Comparison of ENCODE assay signal across 8 cellular contexts in genomic region chr4:1693131-1693896, GRCh38. TPM values are rescaled to one million over a fixed set of nuclear protein-coding genes. Genes with fewer than 3 reads are reported as not detected.
A peak's percentile ranks its signal among the peaks of the same experiment; 100 is the strongest.
DNase-seq lines count a peak whose midpoint lies in the region; ATAC-seq and TF ChIP-seq lines count a peak whose summit lies in the region.

No MANE protein-coding gene starts in this region.

- intact Hi-C loops in left cardiac atrium (cut with DNase I): loop anchor here (1.0 to 5.0 kb wide), 2 partner anchors 34 to 36 kb away; no protein-coding TSS in a partner anchor
- intact Hi-C loops in sigmoid colon (cut with DNase I): loop anchor here (1.0 kb wide), 1 partner anchor 33 kb away; no protein-coding TSS in a partner anchor

- peaks cover 31% of the 10 kb centered on the region for H3K36me3 Mint-ChIP-seq in activated naive CD8-positive, alpha-beta T cell treated with anti-CD3 and anti-CD28 coated beads, Interleukin-2, amount 10 ng/mL, durations not matched to agents 7 days and 5 days

- H3K9me3 ChIP-seq in sigmoid colon: no peaks in the 10 kb centered on the region

- no peaks in the 10 kb centered on the region for H3K9me3 Mint-ChIP-seq in activated naive CD8-positive, alpha-beta T cell treated with anti-CD3 and anti-CD28 coated beads, Interleukin-2, amount 10 ng/mL, durations not matched to agents 7 days and 5 days

- no peaks in the 10 kb centered on the region for H3K4me1 ChIP-seq in sigmoid colon

- peak; percentile 65 for DNase-seq in COR-L47 (lab: John Stamatoyannopoulos, UW)
- DNase-seq in NB4 (ENCODE audit: low read depth): peak; percentile 89
- peak; percentile 34 to 74 for DNase-seq in SW 1271 (lab: John Stamatoyannopoulos, UW)
- DNase-seq in activated naive CD8-positive, alpha-beta T cell treated with anti-CD3 and anti-CD28 coated beads, Interleukin-2, amount 10 ng/mL, durations not matched to agents 7 days and 5 days: peak; percentile 78
- peak; percentile 68 for DNase-seq in left cardiac atrium
- DNase-seq in sigmoid colon: peak; percentile 88

- peaks cover 0 to 79% (median 48%) of the 10 kb centered on the region in 4 donors for H3K36me3 ChIP-seq in sigmoid colon

- H3K27me3 ChIP-seq in sigmoid colon: no peaks in the 10 kb centered on the region

- no peak for TF ChIP-seq EP300 in sigmoid colon (IDR thresholded peaks at IDR 0.05)

- 38 to 48% methylated on average over 7 of the region's 7 CpGs for WGBS in sigmoid colon, 2 donors

- H3K27ac Mint-ChIP-seq in activated naive CD8-positive, alpha-beta T cell treated with anti-CD3 and anti-CD28 coated beads, Interleukin-2, amount 10 ng/mL, durations not matched to agents 7 days and 5 days: peak overlapping the region; percentile 49

- H3K4me1 Mint-ChIP-seq in activated naive CD8-positive, alpha-beta T cell treated with anti-CD3 and anti-CD28 coated beads, Interleukin-2, amount 10 ng/mL, durations not matched to agents 7 days and 5 days: peaks cover 3% of the 10 kb centered on the region

- TF ChIP-seq POLR2A in NB4 (IDR thresholded peaks at IDR 0.05; ENCODE audit: extremely low read depth, insufficient read length): no peak
- TF ChIP-seq POLR2A in sigmoid colon (IDR thresholded peaks at IDR 0.05): no peak

- H3K4me3 ChIP-seq in NB4 (ENCODE audit: low read depth, low read length): no peak overlapping the region
- no peak overlapping the region for H3K4me3 ChIP-seq in sigmoid colon

- H3K4me3 Mint-ChIP-seq in activated naive CD8-positive, alpha-beta T cell treated with anti-CD3 and anti-CD28 coated beads, Interleukin-2, amount 10 ng/mL, durations not matched to agents 7 days and 5 days: no peak overlapping the region

- ATAC-seq in GM21825 (IDR thresholded peaks at IDR 0.05; ENCODE audit: unreplicated experiment) (peak; percentile 70), left cardiac atrium (peak; percentile 86 to 88), GM21576 (IDR thresholded peaks at IDR 0.05; ENCODE audit: unreplicated experiment) (no peak)
- ATAC-seq in activated naive CD8-positive, alpha-beta T cell treated with anti-CD3 and anti-CD28 coated beads, Interleukin-2, amount 10 ng/mL, durations not matched to agents 7 days and 5 days (ENCODE audit: low read depth): peak; percentile 93

- TF ChIP-seq CTCF in NB4 (IDR thresholded peaks at IDR 0.05; ENCODE audit: low read depth, low read length): peak; percentile 100
- TF ChIP-seq CTCF in sigmoid colon (IDR thresholded peaks at IDR 0.05): peak; percentile 62 to 94 (median 84)

- POLR2A ChIA-PET in activated naive CD8-positive, alpha-beta T cell treated with anti-CD3 and anti-CD28 coated beads, Interleukin-2, amount 10 ng/mL, durations not matched to agents 7 days and 5 days (lab: Charles Lee): interaction anchor here (1.0 to 3.5 kb wide), 5 partner anchors 16 to 36 kb away, joined by 7 to 49 read pairs (median 14); partner anchors contain the start of genes SLBP, TACC3 and TMEM129

- no peaks in the 10 kb centered on the region for H3K27me3 Mint-ChIP-seq in activated naive CD8-positive, alpha-beta T cell treated with anti-CD3 and anti-CD28 coated beads, Interleukin-2, amount 10 ng/mL, durations not matched to agents 7 days and 5 days

- no peak overlapping the region for H3K27ac ChIP-seq in sigmoid colon

RNA-seq across cellular contexts. Expression of gene FAM53A, which starts 9.2 kb away (rescaled TPM):
- total RNA-seq in activated naive CD8-positive, alpha-beta T cell treated with anti-CD3 and anti-CD28 coated beads, Interleukin-2, amount 10 ng/mL, durations not matched to agents 7 days and 5 days: under 1 TPM; 0.54 to 0.97 TPM
- total RNA-seq in left cardiac atrium: 1 to 10 TPM; 1.3 to 1.6 TPM
- 1 to 10 TPM in 3 of 4 donors, under 1 TPM in 1; 0.82 to 4.1 (median 1.7) TPM for total RNA-seq in sigmoid colon
- polyA plus RNA-seq in sigmoid colon: 1 to 10 TPM in 2 of 3 donors, under 1 TPM in 1; 0.23 to 1.8 (median 1.4) TPM

RNA-seq across cellular contexts. Expression of gene SLBP, which starts 18.8 kb away (rescaled TPM):
- 100 to 1,000 TPM in 1 of 2 experiments, 10 to 100 TPM in 1; 99.7 to 103 TPM for total RNA-seq in activated naive CD8-positive, alpha-beta T cell treated with anti-CD3 and anti-CD28 coated beads, Interleukin-2, amount 10 ng/mL, durations not matched to agents 7 days and 5 days
- 10 to 100 TPM; 15.8 to 18.2 TPM for total RNA-seq in left cardiac atrium
- 10 to 100 TPM; 32.3 to 48.9 (median 40.2) TPM for total RNA-seq in sigmoid colon
- 10 to 100 TPM; 34.0 to 36.0 (median 35.8) TPM for polyA plus RNA-seq in sigmoid colon

RNA-seq across cellular contexts. Expression of gene TMEM129, which starts 27.8 kb away (rescaled TPM):
- total RNA-seq in activated naive CD8-positive, alpha-beta T cell treated with anti-CD3 and anti-CD28 coated beads, Interleukin-2, amount 10 ng/mL, durations not matched to agents 7 days and 5 days: 10 to 100 TPM; 27.5 to 27.6 TPM
- total RNA-seq in left cardiac atrium (10 to 100 TPM; 34.0 to 48.4 TPM), sigmoid colon (10 to 100 TPM; 40.6 to 51.4 (median 49.2) TPM)
- polyA plus RNA-seq in sigmoid colon: 10 to 100 TPM; 16.9 to 42.4 (median 18.6) TPM

RNA-seq across cellular contexts. Expression of gene TACC3, which starts 28.0 kb away (rescaled TPM):
- 100 to 1,000 TPM; 234 to 235 TPM for total RNA-seq in activated naive CD8-positive, alpha-beta T cell treated with anti-CD3 and anti-CD28 coated beads, Interleukin-2, amount 10 ng/mL, durations not matched to agents 7 days and 5 days
- total RNA-seq in left cardiac atrium: 1 to 10 TPM; 6.3 to 9.2 TPM
- total RNA-seq in sigmoid colon: 10 to 100 TPM in 1 of 4 donors, 1 to 10 TPM in 3; 4.3 to 13.0 (median 6.9) TPM
- 10 to 100 TPM in 2 of 3 donors, 1 to 10 TPM in 1; 4.8 to 55.9 (median 11.8) TPM for polyA plus RNA-seq in sigmoid colon
